In genomic region chr1:226649780-226650179, GRCh38 we compare ENCODE assay signal across 8 cellular contexts.
DNase-seq lines count a peak whose midpoint lies in the region; ATAC-seq, FAIRE-seq and TF ChIP-seq lines count a peak whose summit lies in the region.

No MANE protein-coding gene starts in this region.

- H3K9me3 ChIP-seq in RWPE2 (ENCODE audit: severe bottlenecking) = no peaks in the 10 kb centered on the region

- no peaks in the 10 kb centered on the region for H3K4me1 ChIP-seq in RWPE2 (ENCODE audit: insufficient read depth, poor library complexity, severe bottlenecking)

- no peak for DNase-seq in AG09319 (ENCODE audit: extremely low read depth, low read depth)
- peak; percentile 39 for DNase-seq in ELR (ENCODE audit: low read depth)
- no peak for DNase-seq in RWPE2 (ENCODE audit: low spot score)
- peak; percentile 50 for DNase-seq in fibroblast of mammary gland (ENCODE audit: low read depth)
- no peak for DNase-seq in NCI-H2029 (lab: John Stamatoyannopoulos, UW)
- no peak for DNase-seq in urothelium cell line (ENCODE audit: low spot score)
- no peak for DNase-seq in stimulated activated CD4-positive, alpha-beta T cell treated with anti-CD3 and anti-CD28 coated beads, Interleukin-2, amount 100 ng/mL, for 48 hours

- H3K27me3 ChIP-seq in RWPE2 (ENCODE audit: insufficient read depth, poor library complexity, severe bottlenecking) = no peaks in the 10 kb centered on the region

- FAIRE-seq in urothelium cell line (lab: Jason Lieb, UNC) = no peak

- H3K4me3 ChIP-seq in RWPE2 (ENCODE audit: severe bottlenecking) (no peak overlapping the region), fibroblast of mammary gland (ENCODE audit: control insufficient read depth, low read depth, low read length) (no peak overlapping the region)

- no peak overlapping the region for H3K27ac ChIP-seq in RWPE2 (ENCODE audit: poor library complexity, severe bottlenecking)

- no peak for ATAC-seq in RWPE2 (ENCODE audit: low read depth)
- no peak for ATAC-seq in HG03097 (IDR thresholded peaks at IDR 0.05; ENCODE audit: low FRiP score, unreplicated experiment)

- H3K36me3 ChIP-seq in RWPE2 (ENCODE audit: low read depth) = no peaks in the 10 kb centered on the region

- TF ChIP-seq CTCF in AG09319 (IDR thresholded peaks at IDR 0.05; ENCODE audit: low read depth, low read length) (peak; percentile 31), RWPE2 (IDR thresholded peaks at IDR 0.05; ENCODE audit: poor library complexity, severe bottlenecking) (peak; percentile 12), fibroblast of mammary gland (conservative IDR thresholded peaks at IDR 0.05; ENCODE audit: control insufficient read depth, insufficient read depth, low read depth, low read length) (peak; percentile 33)

Comparison
In these comparisons a context has a peak if more than half of its experiments do, and no peak if none do; other contexts are left out.
1. DNase-seq: peak in ELR (single experiment) and fibroblast of mammary gland (single experiment); none in AG09319 (single experiment), RWPE2 (single experiment), NCI-H2029 (single experiment), urothelium cell line (single experiment) and stimulated activated CD4-positive, alpha-beta T cell treated with anti-CD3 and anti-CD28 coated beads, Interleukin-2, amount 100 ng/mL, for 48 hours (0 of 2).
2. Peak in every context shown above with its lines, with median percentiles within 50 percentile points of each other: CTCF ChIP-seq.